11 cellular contexts compared by ENCODE assay signal in genomic region chr11:4886186-4886585, GRCh38. TPM values are rescaled to one million over a fixed set of nuclear protein-coding genes. Genes with fewer than 3 reads are reported as not detected.
"Had no signal": no experiment of that assay in that cellular context is flagged by ENCODE, and none has a peak within 500 bp of the region (broad histone marks: within the 10 kb centered on the region; RNA-seq: fewer than 3 reads in every experiment).

No MANE protein-coding gene starts in this region.

- H3K4me3 ChIP-seq: GM23248, GM23338, HAP-1 had no signal

- H3K36me3 ChIP-seq: HAP-1 had no signal

- H3K4me1 ChIP-seq: HAP-1 had no signal

- DNase-seq: GM23248, GOT3, H7, H9, HCEC 1CT, HFFc6 had no signal

- H3K9me3 ChIP-seq: HAP-1 had no signal

- ATAC-seq: GM23338, HCT116 had no signal

RNA-seq across cellular contexts. Expression of gene OR51T1, which starts 4.5 kb away (rescaled TPM):
- total RNA-seq: GM23248, GM23338, H1, H4, H7, H9, HFFc6 had no signal

RNA-seq across cellular contexts. Expression of gene OR51A7, which starts 17.4 kb away (rescaled TPM):
- total RNA-seq: GM23248, GM23338, H1, H4, H7, H9, HFFc6 had no signal

RNA-seq across cellular contexts. Expression of gene OR51G2, which starts 33.0 kb away (rescaled TPM):
- total RNA-seq: GM23248, GM23338, H1, H4, H7, H9, HFFc6 had no signal

RNA-seq across cellular contexts. Expression of gene OR51S1, which starts 37.2 kb away (rescaled TPM):
- total RNA-seq: GM23248, GM23338, H1, H4, H7, H9, HFFc6 had no signal

RNA-seq across cellular contexts. Expression of gene OR51G1, which starts 38.0 kb away (rescaled TPM):
- total RNA-seq: GM23248, GM23338, H1, H4, H7, H9, HFFc6 had no signal
